In the genomic region with DNA sequence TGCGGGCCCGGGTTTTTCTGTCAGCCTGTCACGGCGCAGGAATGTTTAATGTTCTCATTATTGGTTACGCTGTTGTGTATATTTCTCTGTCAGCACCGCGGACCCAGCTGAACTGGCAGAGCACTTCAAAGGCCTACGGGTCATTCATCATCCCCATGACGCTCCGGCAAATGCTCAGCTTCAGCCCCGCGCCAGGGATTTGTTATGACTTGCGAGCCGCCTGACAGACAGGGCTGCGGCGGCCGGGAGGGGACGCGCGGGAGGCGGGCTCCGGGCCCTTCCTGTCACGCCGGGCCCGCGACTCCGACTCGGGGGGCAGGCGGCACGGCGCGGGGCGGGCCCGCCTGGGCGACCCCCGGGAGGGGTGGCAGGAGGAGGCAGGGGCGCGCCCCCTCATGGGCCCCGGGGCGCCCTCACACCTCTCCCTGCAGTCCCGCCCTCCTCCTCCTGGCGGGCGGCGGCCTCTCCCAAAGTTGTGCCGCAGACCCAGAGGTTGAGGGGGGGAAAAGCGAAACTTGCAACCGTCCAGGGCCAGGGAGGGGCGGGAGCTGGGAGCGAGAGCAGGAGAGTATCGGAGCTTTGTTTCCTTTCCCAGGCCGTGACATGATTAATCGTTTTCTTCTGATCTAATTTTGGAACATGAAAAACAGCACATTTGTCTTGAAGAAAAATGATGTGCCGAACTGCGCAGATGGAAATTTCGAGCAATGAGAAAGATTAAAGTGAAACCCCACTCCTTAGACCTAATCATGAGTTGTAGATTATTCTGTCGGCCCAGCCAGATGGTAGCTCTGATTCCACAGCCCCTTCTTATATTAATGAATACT, we compare ENCODE assay signal across 8 cellular contexts. TPM values are rescaled to one million over a fixed set of nuclear protein-coding genes. Genes with fewer than 3 reads are reported as not detected.
DNase-seq lines count a peak whose midpoint lies in the region; ATAC-seq and TF ChIP-seq lines count a peak whose summit lies in the region.

No MANE protein-coding gene starts in this region.

- H3K9ac ChIP-seq in PC-3 (ENCODE audit: low read length) (peak overlapping the region; percentile 50), fibroblast of lung (ENCODE audit: insufficient read depth, low read length) (peak overlapping the region; percentile 62)

- peak overlapping the region; percentile 78 for H3K4me2 ChIP-seq in PC-3 (ENCODE audit: low read length)
- peak overlapping the region; percentile 86 for H3K4me2 ChIP-seq in fibroblast of lung (ENCODE audit: extremely low read depth, insufficient read depth, low read length)

- H3K27me3 ChIP-seq in PC-3 (ENCODE audit: low read length) (no peaks in the 10 kb centered on the region; the same call in 1 of the 2 replicates), fibroblast of lung (ENCODE audit: control insufficient read depth, insufficient read depth, low read length) (peaks cover 45% of the 10 kb centered on the region)

- H4K20me1 ChIP-seq in PC-3 (ENCODE audit: low read length) (no peaks in the 10 kb centered on the region), fibroblast of lung (ENCODE audit: control insufficient read depth, extremely low read depth, insufficient read depth, low read length) (no peaks in the 10 kb centered on the region)

- H3K4me1 ChIP-seq in PC-3 (ENCODE audit: insufficient read depth, low read length) (peaks cover 19% of the 10 kb centered on the region), fibroblast of lung (ENCODE audit: control insufficient read depth, extremely low read depth, insufficient read depth, low read length) (peaks cover 14% of the 10 kb centered on the region)

- peaks cover 0 to 7% (median 3%) of the 10 kb centered on the region in 4 donors for H3K4me1 Mint-ChIP-seq in naive thymus-derived CD8-positive, alpha-beta T cell
- no peaks in the 10 kb centered on the region for H3K4me1 Mint-ChIP-seq in stimulated activated memory B cell treated with anti-CD40 and anti-IgM and Interleukin-4, amounts not matched to agents 10 μg/mL and 1 μg/mL and 100 μg/mL, for 72 hours

- H3K4me3 Mint-ChIP-seq in naive thymus-derived CD8-positive, alpha-beta T cell = peak overlapping the region in 9 of 10 donors; percentile 80 to 92 (median 87)
- peak overlapping the region; percentile 69 for H3K4me3 Mint-ChIP-seq in stimulated activated memory B cell treated with anti-CD40 and anti-IgM and Interleukin-4, amounts not matched to agents 10 μg/mL and 1 μg/mL and 100 μg/mL, for 72 hours

- ATAC-seq in PC-3 = peak; percentile 90
- ATAC-seq in naive thymus-derived CD8-positive, alpha-beta T cell = peak; percentile 84 to 86
- peak; percentile 81 for ATAC-seq in stimulated activated memory B cell treated with anti-CD40 and anti-IgM and Interleukin-4, amounts not matched to agents 10 μg/mL and 1 μg/mL and 100 μg/mL, for 72 hours

- no peaks in the 10 kb centered on the region for H3F3A ChIP-seq in PC-3 (ENCODE audit: low read length, unreplicated experiment)

- H3K27me3 Mint-ChIP-seq in naive thymus-derived CD8-positive, alpha-beta T cell = peaks cover 0 to 12% (median 3%) of the 10 kb centered on the region in 5 donors
- peaks cover 26% of the 10 kb centered on the region for H3K27me3 Mint-ChIP-seq in stimulated activated memory B cell treated with anti-CD40 and anti-IgM and Interleukin-4, amounts not matched to agents 10 μg/mL and 1 μg/mL and 100 μg/mL, for 72 hours

- CTCF ChIA-PET in PC-3 (lab: Charles Lee) = interaction anchor here (0.5 to 2.7 kb wide), 5 partner anchors 48 to 96 kb away, joined by 3 to 10 read pairs (median 4); partner anchors contain the start of gene COMTD1

- H3K9me3 Mint-ChIP-seq in naive thymus-derived CD8-positive, alpha-beta T cell = peaks cover 0 to 7% (median 3%) of the 10 kb centered on the region in 9 donors
- H3K9me3 Mint-ChIP-seq in stimulated activated memory B cell treated with anti-CD40 and anti-IgM and Interleukin-4, amounts not matched to agents 10 μg/mL and 1 μg/mL and 100 μg/mL, for 72 hours = peaks cover 2% of the 10 kb centered on the region

- no peaks in the 10 kb centered on the region for H3K36me3 ChIP-seq in PC-3 (ENCODE audit: low read depth, low read length)
- H3K36me3 ChIP-seq in fibroblast of lung (ENCODE audit: control insufficient read depth, insufficient read depth, low read length) = no peaks in the 10 kb centered on the region

- POLR2A ChIA-PET in PC-3 (lab: Charles Lee; ENCODE audit: unreplicated experiment) = interaction anchor here (0.6 to 1.0 kb wide), 6 partner anchors 42 to 952 kb away, joined by 3 to 11 read pairs (median 4); no protein-coding TSS in a partner anchor
- POLR2A ChIA-PET in naive thymus-derived CD8-positive, alpha-beta T cell (lab: Charles Lee) = interaction anchor here (0.5 to 3.8 kb wide), 5 partner anchors 9 to 352 kb away, joined by 3 to 17 read pairs (median 4); partner anchors contain the start of gene VDAC2

- peak; percentile 65 for TF ChIP-seq CTCF in PC-3 (conservative IDR thresholded peaks at IDR 0.05; ENCODE audit: low read depth, low read length)
- TF ChIP-seq CTCF in fibroblast of lung (conservative IDR thresholded peaks at IDR 0.05 in 1 of 2, IDR thresholded peaks at IDR 0.05 in 1 of 2; ENCODE audit: low read depth in 1 of 2, low read length in 2 of 2) = no peak

- peak overlapping the region; percentile 79 for H2AFZ ChIP-seq in PC-3 (ENCODE audit: low read length)
- no peak overlapping the region for H2AFZ ChIP-seq in fibroblast of lung (ENCODE audit: low read length)

- BruUV-seq in PC-3 (replicated peaks; lab: Mats Ljungman, UMichigan) = no TSS peak

- H3K9me2 ChIP-seq in PC-3 (replicated peaks; ENCODE audit: low read length) = no peaks in the 10 kb centered on the region

- intact Hi-C loops in PC-3 (cut with micrococcal nuclease) = loop anchor here (1.0 to 10.0 kb wide), 2 partner anchors 100 to 740 kb away; no protein-coding TSS in a partner anchor

- peaks cover 0 to 6% (median 0%) of the 10 kb centered on the region in 3 donors for H3K36me3 Mint-ChIP-seq in naive thymus-derived CD8-positive, alpha-beta T cell
- H3K36me3 Mint-ChIP-seq in stimulated activated memory B cell treated with anti-CD40 and anti-IgM and Interleukin-4, amounts not matched to agents 10 μg/mL and 1 μg/mL and 100 μg/mL, for 72 hours = no peaks in the 10 kb centered on the region

- H3K27ac ChIP-seq in PC-3 (ENCODE audit: low read length) = peak overlapping the region; percentile 6
- H3K27ac ChIP-seq in fibroblast of lung (ENCODE audit: insufficient read depth, low read length) = peak overlapping the region; percentile 47

- H3K9me3 ChIP-seq in PC-3 (ENCODE audit: low read length) (no peaks in the 10 kb centered on the region), fibroblast of lung (ENCODE audit: control insufficient read depth, insufficient read depth, low read depth, low read length) (no peaks in the 10 kb centered on the region)

- H3K4me3 ChIP-seq in PC-3 (ENCODE audit: low read length) (peak overlapping the region; percentile 66), fibroblast of lung (replicated peaks in 1 of 4; ENCODE audit: control extremely low read depth in 1 of 4, insufficient read depth in 1 of 4, low read depth in 3 of 4, low read length in 4 of 4) (peak overlapping the region; percentile 33 to 65 (median 48))

- no peaks in the 10 kb centered on the region for H3K79me2 ChIP-seq in PC-3 (ENCODE audit: low read length)
- H3K79me2 ChIP-seq in fibroblast of lung (ENCODE audit: control insufficient read depth, insufficient read depth, low read length) = no peaks in the 10 kb centered on the region

- DNase-seq in AG20443 (ENCODE audit: low spot score) = peak; percentile 86
- peak; percentile 23 for DNase-seq in GM19240 (ENCODE audit: insufficient read length, low spot score)
- peak; percentile 14 for DNase-seq in HS-27A (ENCODE audit: low read depth)
- DNase-seq in PC-3 = peak; percentile 99
- DNase-seq in activated T-helper 1 cell treated with anti-CD3 and anti-CD28 coated beads, Interleukin-2, amount 50 U/mL, for 16 hours (ENCODE audit: low read depth in 1 of 2, low spot score in 1 of 2) = peak; percentile 12 to 38
- DNase-seq in fibroblast of lung (ENCODE audit: low read depth in 2 of 2) = peak; percentile 95 to 97
- peak; percentile 45 to 80 (median 60) for DNase-seq in naive thymus-derived CD8-positive, alpha-beta T cell

- peak overlapping the region in 8 of 10 donors; percentile 69 to 91 (median 86) for H3K27ac Mint-ChIP-seq in naive thymus-derived CD8-positive, alpha-beta T cell
- H3K27ac Mint-ChIP-seq in stimulated activated memory B cell treated with anti-CD40 and anti-IgM and Interleukin-4, amounts not matched to agents 10 μg/mL and 1 μg/mL and 100 μg/mL, for 72 hours = no peak overlapping the region

RNA-seq across cellular contexts. Expression of gene COMTD1, which starts 59.3 kb away (rescaled TPM):
- total RNA-seq in PC-3 (2014; rRNA removed) (183 and 214 TPM in 2 replicates), fibroblast of lung (5.6 and 8.3 TPM in 2 replicates)
- 2.0 and 2.8 TPM in 2 replicates for polyA plus RNA-seq in fibroblast of lung
- 10.7 and 12.1 TPM in 2 replicates for polyA plus RNA-seq in fibroblast of lung (2012)
- polyA minus RNA-seq in fibroblast of lung (ENCODE audit: low replicate concordance) = 0.41 and 1.3 TPM in 2 replicates
- 10 to 100 TPM; 13.7 to 16.1 TPM for total RNA-seq in naive thymus-derived CD8-positive, alpha-beta T cell
- 10 to 100 TPM in 1 of 3 donors, 1 to 10 TPM in 2; 8.1 to 26.0 (median 9.4) TPM for polyA plus RNA-seq in naive thymus-derived CD8-positive, alpha-beta T cell

Comparison
In these comparisons a context has a peak if more than half of its experiments do, and no peak if none do; other contexts are left out.
1. Peak in every context shown above with its lines: DNase-seq, ATAC-seq, H3K4me3 ChIP-seq and H3K27ac ChIP-seq.
2. DNase-seq: peak in every context shown above with its lines; median percentile 99 in PC-3; 96 in fibroblast of lung; 86 in AG20443; 60 in naive thymus-derived CD8-positive, alpha-beta T cell; 25 in activated T-helper 1 cell treated with anti-CD3 and anti-CD28 coated beads, Interleukin-2, amount 50 U/mL, for 16 hours; 23 in GM19240; 14 in HS-27A.
3. RNA of gene COMTD1, which starts 59.3 kb away (total RNA-seq): 183 to 214 TPM in PC-3; 13.7 to 16.1 TPM in naive thymus-derived CD8-positive, alpha-beta T cell and 5.6 to 8.3 TPM in fibroblast of lung; every median in the first group is over 10 times any median in the second.